Comparison of ENCODE assay signal across 7 cellular contexts in genomic region chr18:3526421-3527354, GRCh38.
DNase-seq lines count a peak whose midpoint lies in the region; ATAC-seq and TF ChIP-seq lines count a peak whose summit lies in the region.

No MANE protein-coding gene starts in this region.

- TF ChIP-seq CTCF in HFFc6 (IDR thresholded peaks at IDR 0.05), result no peak

- no peak overlapping the region for H3K27ac Mint-ChIP-seq in HFFc6

- peak; percentile 45 to 75 for DNase-seq in NCI-H187 (lab: John Stamatoyannopoulos, UW)
- peak; percentile 36 for DNase-seq in middle frontal gyrus (ENCODE audit: extremely low spot score, low spot score)
- no peak for DNase-seq in SIG-M5 treated with dmso at 0.1 percent for 504 hours (lab: John Stamatoyannopoulos, UW; ENCODE audit: unreplicated experiment)
- no peak for DNase-seq in HFFc6

- H3K27ac ChIP-seq in angular gyrus (ENCODE audit: low read depth, low read length), result peak overlapping the region; percentile 37

- no peaks in the 10 kb centered on the region for H3K36me3 Mint-ChIP-seq in HFFc6 (ENCODE audit: low read depth)

- H3K4me3 Mint-ChIP-seq in HFFc6, result no peak overlapping the region

- peaks cover 7% of the 10 kb centered on the region; the same call in 1 of the 2 replicates for H3K4me1 Mint-ChIP-seq in HFFc6 (ENCODE audit: low read depth)

- ATAC-seq in GM18498 (IDR thresholded peaks at IDR 0.05; ENCODE audit: unreplicated experiment) (peak; percentile 72), HG02623 (IDR thresholded peaks at IDR 0.05; ENCODE audit: unreplicated experiment) (peak; percentile 57)

- H3K27me3 Mint-ChIP-seq in HFFc6 (ENCODE audit: insufficient read depth), result peaks cover 4% of the 10 kb centered on the region

- peaks cover 9% of the 10 kb centered on the region for H3K9me3 Mint-ChIP-seq in HFFc6

Comparison
In these comparisons a context has a peak if more than half of its experiments do, and no peak if none do; other contexts are left out.
1. DNase-seq: peak in NCI-H187 (2 of 2) and middle frontal gyrus (single experiment); none in SIG-M5 treated with dmso at 0.1 percent for 504 hours (single experiment) and HFFc6 (single experiment).